Comparison of ENCODE assay signal across 9 cellular contexts in the genomic region with DNA sequence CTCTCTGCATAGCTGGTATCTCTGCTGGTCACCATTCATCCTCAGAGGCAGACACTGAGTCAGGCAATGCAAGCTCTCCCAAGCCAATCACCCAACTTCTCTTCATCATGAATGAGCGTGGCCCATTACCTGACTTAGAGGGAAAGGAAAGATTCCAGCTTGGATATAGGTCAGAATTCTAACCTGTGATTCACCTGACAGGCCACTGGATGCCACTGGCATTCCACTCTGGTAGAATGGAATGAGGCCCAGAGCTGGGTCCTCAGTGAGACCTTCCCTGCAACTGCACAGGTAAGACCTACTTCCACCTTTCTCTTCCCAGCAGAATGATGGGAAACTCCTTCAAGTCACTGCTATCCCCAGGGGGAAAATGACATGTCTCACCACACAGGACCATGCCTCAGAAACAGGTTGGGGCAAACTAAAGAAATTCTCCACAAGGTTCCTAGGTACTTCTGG.
A peak's percentile ranks its signal among the peaks of the same experiment; 100 is the strongest.
DNase-seq lines count a peak whose midpoint lies in the region; ATAC-seq and TF ChIP-seq lines count a peak whose summit lies in the region.
"Had no signal": no experiment of that assay in that cellular context is flagged by ENCODE, and none has a peak within 500 bp of the region (broad histone marks: within the 10 kb centered on the region; RNA-seq: fewer than 3 reads in every experiment).

No MANE protein-coding gene starts in this region.

- DNase-seq in NCI-H2196 (lab: John Stamatoyannopoulos, UW; ENCODE audit: unreplicated experiment) (peak; percentile 36), NCI-H2196 treated with DMSO at 0.1 percent for 48 hours (lab: John Stamatoyannopoulos, UW; ENCODE audit: unreplicated experiment) (no peak), NCI-H1105 (lab: John Stamatoyannopoulos, UW) (peak; percentile 2), amniotic epithelial cell (ENCODE audit: low read depth) (peak; percentile 50), lower lobe of right lung (no peak), ureter (ENCODE audit: low spot score) (no peak)

- H3K4me3 ChIP-seq in lower lobe of right lung: no peak overlapping the region
- H3K4me3 ChIP-seq: skin epidermis had no signal

- intact Hi-C loops in lower lobe of right lung (cut with DNase I): no loop called here

- peak; percentile 44 for TF ChIP-seq CTCF in lower lobe of right lung (IDR thresholded peaks at IDR 0.05)

- peaks cover 20% of the 10 kb centered on the region for H3K36me3 ChIP-seq in lower lobe of right lung

- no peaks in the 10 kb centered on the region for H3K9me3 ChIP-seq in lower lobe of right lung

- ATAC-seq in lower lobe of right lung: peak; percentile 75 to 85
- no peak for ATAC-seq in GM19467 (IDR thresholded peaks at IDR 0.05; ENCODE audit: unreplicated experiment)
- no peak for ATAC-seq in GM21529 (IDR thresholded peaks at IDR 0.05; ENCODE audit: unreplicated experiment)

- no peak overlapping the region for H3K27ac ChIP-seq in lower lobe of right lung

- H3K4me1 ChIP-seq in lower lobe of right lung: no peaks in the 10 kb centered on the region

- H3K27me3 ChIP-seq in lower lobe of right lung (ENCODE audit: low read depth): no peaks in the 10 kb centered on the region

Comparison
In these comparisons a context has a peak if more than half of its experiments do, and no peak if none do; other contexts are left out.
1. DNase-seq: peak in NCI-H2196 (single experiment), NCI-H1105 (single experiment) and amniotic epithelial cell (single experiment); none in NCI-H2196 treated with DMSO at 0.1 percent for 48 hours (single experiment), lower lobe of right lung (single experiment) and ureter (single experiment).
2. ATAC-seq: peak in lower lobe of right lung (2 of 2); none in GM19467 (single experiment) and GM21529 (single experiment).